8 cellular contexts compared by ENCODE assay signal in genomic region chr3:119600732-119601131, GRCh38. TPM values are rescaled to one million over a fixed set of nuclear protein-coding genes. Genes with fewer than 3 reads are reported as not detected.
DNase-seq lines count a peak whose midpoint lies in the region; ATAC-seq and TF ChIP-seq lines count a peak whose summit lies in the region.

No MANE protein-coding gene starts in this region.

- H3K4me1 Mint-ChIP-seq in stimulated activated naive B cell treated with anti-CD40 and anti-IgM and Interleukin-4, amounts not matched to agents 10 μg/mL and 1 μg/mL and 100 μg/mL, for 72 hours = peaks cover 52 to 71% of the 10 kb centered on the region in 2 donors

- in situ Hi-C loops in SK-MEL-5 (cut with HindIII; ENCODE audit: low pct_unique_long_range_greater_than_20kb, low sequenced_read_pairs) = no loop called here

- no peaks in the 10 kb centered on the region for H3K9me3 Mint-ChIP-seq in stimulated activated naive B cell treated with anti-CD40 and anti-IgM and Interleukin-4, amounts not matched to agents 10 μg/mL and 1 μg/mL and 100 μg/mL, for 72 hours

- peak overlapping the region in 1 of 2 donors; percentile 18 for H3K4me3 Mint-ChIP-seq in stimulated activated naive B cell treated with anti-CD40 and anti-IgM and Interleukin-4, amounts not matched to agents 10 μg/mL and 1 μg/mL and 100 μg/mL, for 72 hours

- no peaks in the 10 kb centered on the region for H3K27me3 Mint-ChIP-seq in stimulated activated naive B cell treated with anti-CD40 and anti-IgM and Interleukin-4, amounts not matched to agents 10 μg/mL and 1 μg/mL and 100 μg/mL, for 72 hours

- H3K27ac Mint-ChIP-seq in stimulated activated naive B cell treated with anti-CD40 and anti-IgM and Interleukin-4, amounts not matched to agents 10 μg/mL and 1 μg/mL and 100 μg/mL, for 72 hours = peak overlapping the region; percentile 88

- H3K4me3 ChIP-seq in fibroblast of pulmonary artery (replicated peaks; ENCODE audit: low read depth, low read length) = no peak overlapping the region

- peak overlapping the region; percentile 1; the same call in 1 of the 2 replicates for H3K27ac ChIP-seq in C4-2B

- ATAC-seq in GM18867 (IDR thresholded peaks at IDR 0.05; ENCODE audit: unreplicated experiment) (peak; percentile 80), HG02884 (IDR thresholded peaks at IDR 0.05; ENCODE audit: unreplicated experiment) (peak; percentile 52)
- ATAC-seq in stimulated activated naive B cell treated with anti-CD40 and anti-IgM and Interleukin-4, amounts not matched to agents 10 μg/mL and 1 μg/mL and 100 μg/mL, for 72 hours (replicated peaks) = peak; percentile 37 to 63

- H3K36me3 Mint-ChIP-seq in stimulated activated naive B cell treated with anti-CD40 and anti-IgM and Interleukin-4, amounts not matched to agents 10 μg/mL and 1 μg/mL and 100 μg/mL, for 72 hours = peaks cover 0 to 4% of the 10 kb centered on the region in 2 donors

- DNase-seq in SK-MEL-5 (ENCODE audit: low read depth, low spot score) = peak; percentile 54
- DNase-seq in fibroblast of pulmonary artery (ENCODE audit: low read depth) = no peak
- DNase-seq in stimulated activated naive B cell treated with anti-CD40 and anti-IgM and Interleukin-4, amounts not matched to agents 10 μg/mL and 1 μg/mL and 100 μg/mL, for 72 hours = peak; percentile 25
- no peak for DNase-seq in DMS114 treated with DMSO at 0.1 percent for 48 hours (lab: John Stamatoyannopoulos, UW; ENCODE audit: unreplicated experiment)
- no peak for DNase-seq in OCI-M2 (lab: John Stamatoyannopoulos, UW; ENCODE audit: unreplicated experiment)

- TF ChIP-seq CTCF in C4-2B (conservative IDR thresholded peaks at IDR 0.05) (no peak), fibroblast of pulmonary artery (IDR thresholded peaks at IDR 0.05; ENCODE audit: low read length, missing control alignments) (peak; percentile 21)

RNA-seq across cellular contexts. Expression of gene PLA1A, which starts 3.0 kb away (rescaled TPM):
- total RNA-seq in SK-MEL-5 (2014; rRNA removed; shearing (Covaris generic)) = 41.4 and 42.0 TPM in 2 replicates
- polyA plus RNA-seq in SK-MEL-5 (2015; cell fraction: cytosol; rRNA removed) = 41.0 and 42.5 TPM in 2 replicates
- polyA plus RNA-seq in SK-MEL-5 (2015; cell fraction: nucleus; rRNA removed) = 7.4 and 9.9 TPM in 2 replicates

RNA-seq across cellular contexts. Expression of gene ADPRH, which starts 21.4 kb away (rescaled TPM):
- total RNA-seq in SK-MEL-5 (2014; rRNA removed; shearing (Covaris generic)) = 1.5 and 1.6 TPM in 2 replicates
- 5.7 and 8.1 TPM in 2 replicates for polyA plus RNA-seq in SK-MEL-5 (2015; cell fraction: cytosol; rRNA removed)
- polyA plus RNA-seq in SK-MEL-5 (2015; cell fraction: nucleus; rRNA removed) = 2.3 and 4.8 TPM in 2 replicates

RNA-seq across cellular contexts. Expression of gene CD80, which starts 41.3 kb away (rescaled TPM):
- not detected in 2 replicates for total RNA-seq in SK-MEL-5 (2014; rRNA removed; shearing (Covaris generic))
- polyA plus RNA-seq in SK-MEL-5 (2015; cell fraction: cytosol; rRNA removed) = not detected in 2 replicates
- polyA plus RNA-seq in SK-MEL-5 (2015; cell fraction: nucleus; rRNA removed) = not detected in 2 replicates

RNA-seq across cellular contexts. Expression of gene POPDC2, which starts 59.7 kb away (rescaled TPM):
- 0.08 and 0.40 TPM in 2 replicates for total RNA-seq in SK-MEL-5 (2014; rRNA removed; shearing (Covaris generic))
- 0.08 and 0.44 TPM in 2 replicates for polyA plus RNA-seq in SK-MEL-5 (2015; cell fraction: cytosol; rRNA removed)
- polyA plus RNA-seq in SK-MEL-5 (2015; cell fraction: nucleus; rRNA removed) = 1.3 and 1.7 TPM in 2 replicates

Comparison
In these comparisons a context has a peak if more than half of its experiments do, and no peak if none do; other contexts are left out.
1. DNase-seq: peak in SK-MEL-5 (single experiment) and stimulated activated naive B cell treated with anti-CD40 and anti-IgM and Interleukin-4, amounts not matched to agents 10 μg/mL and 1 μg/mL and 100 μg/mL, for 72 hours (single experiment); none in fibroblast of pulmonary artery (single experiment), DMS114 treated with DMSO at 0.1 percent for 48 hours (single experiment) and OCI-M2 (single experiment).
2. Peak in every context shown above with its lines, with median percentiles within 50 percentile points of each other: ATAC-seq.